Comparison of ENCODE assay signal across 17 cellular contexts in the genomic region with DNA sequence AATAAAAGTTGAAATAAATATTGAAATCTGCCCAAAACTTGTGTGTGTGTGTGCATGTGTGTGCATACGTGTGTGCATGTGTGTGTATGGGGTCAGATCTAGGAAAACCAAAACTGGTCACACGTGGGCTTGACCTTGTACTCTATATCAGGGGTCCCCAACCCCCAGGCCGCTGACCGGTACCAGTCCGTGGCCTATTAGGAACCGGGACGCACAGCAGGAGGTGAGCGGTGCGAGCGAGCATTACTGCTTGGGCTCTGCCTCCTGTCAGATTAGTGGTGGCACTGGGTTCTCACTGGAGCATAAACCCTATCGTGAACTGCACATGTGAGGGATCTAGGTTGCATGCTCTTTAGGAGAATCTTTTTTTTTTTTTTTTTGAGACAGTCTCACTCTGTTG. TPM values are rescaled to one million over a fixed set of nuclear protein-coding genes. Genes with fewer than 3 reads are reported as not detected.
DNase-seq lines count a peak whose midpoint lies in the region; ATAC-seq, FAIRE-seq and TF ChIP-seq lines count a peak whose summit lies in the region.
"Had no signal": no experiment of that assay in that cellular context is flagged by ENCODE, and none has a peak within 500 bp of the region (broad histone marks: within the 10 kb centered on the region; RNA-seq: fewer than 3 reads in every experiment).

No MANE protein-coding gene starts in this region.

- H3K79me1 ChIP-seq in IMR-90 (ENCODE audit: low read depth in 1 of 2, low read length in 2 of 2), result peaks cover 31 to 55% of the 10 kb centered on the region in 2 experiments

- TF ChIP-seq EP300 in K562 (IDR thresholded peaks at IDR 0.05; ENCODE audit: low read length), result no peak

- CTCF ChIA-PET in IMR-90 (lab: Yijun Ruan, JAX) (no interaction called here), K562 (lab: Yijun Ruan, JAX; ENCODE audit: low intra/inter-chr PET ratio) (no interaction called here)

- TF ChIP-seq CTCF in IMR-90 (conservative IDR thresholded peaks at IDR 0.05; ENCODE audit: low read depth, low read length), result no peak
- no peak for TF ChIP-seq CTCF in K562 (IDR thresholded peaks at IDR 0.05 in 2 of 3, conservative IDR thresholded peaks at IDR 0.05 in 1 of 3; ENCODE audit: insufficient read depth in 2 of 3, low read depth in 1 of 3, low read length in 3 of 3)

- no peak overlapping the region for H2AK9ac ChIP-seq in IMR-90 (replicated peaks; ENCODE audit: low read depth, low read length, poor library complexity)

- H2BK20ac ChIP-seq in IMR-90 (ENCODE audit: low read depth, low read length), result no peak overlapping the region

- H4K20me1 ChIP-seq in IMR-90 (ENCODE audit: insufficient read depth, low read length), result no peaks in the 10 kb centered on the region; the same call in none of the 2 replicates
- no peaks in the 10 kb centered on the region for H4K20me1 ChIP-seq in K562 (replicated peaks; ENCODE audit: control insufficient read depth, insufficient read depth, low read length)

- TF ChIP-seq POLR2A in IMR-90 (IDR thresholded peaks at IDR 0.05; ENCODE audit: low read depth, low read length) (no peak), K562 (conservative IDR thresholded peaks at IDR 0.05) (no peak), H54 (IDR thresholded peaks at IDR 0.05; ENCODE audit: low read depth, low read length) (no peak)

- no peak for TF ChIP-seq RAD21 in IMR-90 (IDR thresholded peaks at IDR 0.05; ENCODE audit: low read length)
- no peak for TF ChIP-seq RAD21 in K562 (CRISPR knock-in tag; conservative IDR thresholded peaks at IDR 0.05 in 1 of 2, IDR thresholded peaks at IDR 0.05 in 1 of 2)

- no peak overlapping the region for H2BK15ac ChIP-seq in IMR-90 (ENCODE audit: low read depth, low read length)

- no peak overlapping the region for H3K18ac ChIP-seq in IMR-90 (ENCODE audit: low read depth, low read length)

- no peak overlapping the region for H3K23ac ChIP-seq in IMR-90 (ENCODE audit: low read depth, low read length)

- no peak overlapping the region for H3K14ac ChIP-seq in IMR-90 (replicated peaks; ENCODE audit: low read depth, low read length)

- H3K9me3 ChIP-seq in IMR-90 (ENCODE audit: control insufficient read depth, insufficient read depth, low read length) (no peaks in the 10 kb centered on the region), K562 (replicated peaks; ENCODE audit: control insufficient read depth, insufficient read depth, low read depth, low read length) (no peaks in the 10 kb centered on the region)
- H3K9me3 ChIP-seq: BE2C, Caco-2, HAP-1 had no signal

- peaks cover 12% of the 10 kb centered on the region for H3K9me1 ChIP-seq in IMR-90 (ENCODE audit: insufficient read depth, low read length)
- H3K9me1 ChIP-seq in K562 (ENCODE audit: control insufficient read depth, insufficient read depth, low read length), result no peaks in the 10 kb centered on the region

- dilution Hi-C loops in IMR-90 (cut with HindIII; ENCODE audit: low sequenced_read_pairs, unreplicated experiment), result no loop called here

- no peaks in the 10 kb centered on the region for H3K27me3 ChIP-seq in IMR-90 (ENCODE audit: control insufficient read depth, insufficient read depth, low read length)
- H3K27me3 ChIP-seq in K562 (ENCODE audit: control insufficient read depth in 2 of 2, insufficient read depth in 2 of 2, low read length in 2 of 2), result peaks cover 3 to 34% of the 10 kb centered on the region in 2 experiments; a peak in 4 of 5 replicates
- H3K27me3 ChIP-seq: BE2C had no signal

- no peak overlapping the region for H3K4me2 ChIP-seq in IMR-90 (ENCODE audit: low read depth, low read length)
- H3K4me2 ChIP-seq in K562 (ENCODE audit: insufficient read depth, low read length), result no peak overlapping the region

- no peak overlapping the region for H3K27ac ChIP-seq in IMR-90 (ENCODE audit: insufficient read depth, low read length)
- no peak overlapping the region for H3K27ac ChIP-seq in K562 (ENCODE audit: extremely low read depth, low read depth, low read length)

- no peak overlapping the region for H4K8ac ChIP-seq in IMR-90 (ENCODE audit: low read depth in 2 of 2, low read length in 2 of 2)

- H3K4ac ChIP-seq in IMR-90 (ENCODE audit: low read depth, low read length), result no peak overlapping the region

- H2BK5ac ChIP-seq in IMR-90 (ENCODE audit: low read depth, low read length, poor library complexity, severe bottlenecking), result no peak overlapping the region

- H3K56ac ChIP-seq in IMR-90 (ENCODE audit: extremely low read depth, insufficient read depth, low read length), result no peak overlapping the region

- no peak overlapping the region for H2AFZ ChIP-seq in IMR-90 (replicated peaks; ENCODE audit: low read length, poor library complexity)
- no peak overlapping the region for H2AFZ ChIP-seq in K562 (ENCODE audit: low read depth, low read length)

- H3K9ac ChIP-seq in IMR-90 (ENCODE audit: low read depth, low read length) (no peak overlapping the region), K562 (ENCODE audit: insufficient read depth in 1 of 2, low read depth in 2 of 2, low read length in 2 of 2) (no peak overlapping the region)

- DNase-seq in IMR-90, result no peak
- no peak for DNase-seq in K562 (ENCODE audit: extremely low read depth in 1 of 4, low spot score in 3 of 4)
- DNase-seq in posterior vena cava (ENCODE audit: low spot score), result peak; percentile 76
- DNase-seq in activated gamma-delta T cell treated with Interleukin-2 at 50 U/mL for 16 hours, result no peak
- DNase-seq in H54 (ENCODE audit: insufficient read length, low spot score), result no peak
- DNase-seq: ACHN; BE2C; C1 segment of cervical spinal cord; Caco-2; CD4-positive, alpha-beta T cell; KG1 had no signal

- H3K36me3 ChIP-seq in IMR-90 (ENCODE audit: control insufficient read depth, insufficient read depth, low read length) (peaks cover 8% of the 10 kb centered on the region), K562 (ENCODE audit: control insufficient read depth, insufficient read depth, low read length) (no peaks in the 10 kb centered on the region)
- H3K36me3 ChIP-seq: BE2C, HAP-1 had no signal

- intact Hi-C loops in IMR-90 (cut with micrococcal nuclease), result no loop called here
- intact Hi-C loops in K562 (cut with micrococcal nuclease), result no loop called here
- intact Hi-C loops in posterior vena cava (cut with DNase I), result no loop called here

- ATAC-seq in IMR-90 (ENCODE audit: low read depth) (no peak), K562 (no peak), GM18909 (IDR thresholded peaks at IDR 0.05; ENCODE audit: poor library complexity, unreplicated experiment) (no peak)

- WGBS in IMR-90 (ENCODE audit: extremely low coverage in 2 of 2, insufficient read length in 1 of 2), 2 experiments, result no CpG with 5 or more reads among the region's 11 CpGs
- 37% methylated on average over 11 of the region's 11 CpGs for WGBS in K562 (ENCODE audit: insufficient coverage, low coverage, missing lambda C conversion rate)

- in situ Hi-C loops in IMR-90 (cut with MboI; ENCODE audit: low sequenced_read_pairs) (no loop called here), K562 (cut with MboI) (no loop called here)

- H3K4me1 ChIP-seq in IMR-90 (ENCODE audit: control insufficient read depth, insufficient read depth, low read length) (peaks cover 5% of the 10 kb centered on the region), K562 (replicated peaks in 1 of 2; ENCODE audit: control insufficient read depth in 2 of 2, insufficient read depth in 2 of 2, low read length in 2 of 2) (peaks cover 0 to 3% of the 10 kb centered on the region in 2 experiments; a peak in 3 of 5 replicates)
- H3K4me1 ChIP-seq: BE2C, HAP-1 had no signal

- BruUV-seq in IMR-90 (replicated peaks; lab: Mats Ljungman, UMichigan) (no TSS peak), K562 (replicated peaks; lab: Mats Ljungman, UMichigan) (no TSS peak)

- H3K4me3 ChIP-seq in IMR-90 (ENCODE audit: insufficient read depth, low read depth, low read length) (no peak overlapping the region), K562 (no peak overlapping the region)
- H3K4me3 ChIP-seq: HAP-1 had no signal

- H4K5ac ChIP-seq in IMR-90 (ENCODE audit: low read depth, low read length), result no peak overlapping the region

- peak overlapping the region; percentile 11; the same call in 1 of the 2 replicates for H2AK5ac ChIP-seq in IMR-90 (ENCODE audit: low read depth, low read length)

- POLR2A ChIA-PET in IMR-90 (lab: Charles Lee; ENCODE audit: unreplicated experiment), result no interaction called here
- POLR2A ChIA-PET in K562 (lab: Yijun Ruan, JAX), result no interaction called here

- H3K79me2 ChIP-seq in K562 (ENCODE audit: control insufficient read depth, insufficient read depth, low read length), result no peaks in the 10 kb centered on the region

- no peak overlapping the region for H4K91ac ChIP-seq in IMR-90 (ENCODE audit: insufficient read depth, low read depth, low read length)

- FAIRE-seq in K562 (lab: Jason Lieb, UNC) (no peak), H54 (lab: Jason Lieb, UNC) (no peak)
- FAIRE-seq: D721Med, GM19239, H1, HTR-8/SVneo had no signal

- H2BK120ac ChIP-seq in IMR-90 (ENCODE audit: low read depth, low read length), result no peak overlapping the region

RNA-seq across cellular contexts. Expression of a gene that starts 8.7 kb away (rescaled TPM):
- total RNA-seq in IMR-90 (2012; rRNA removed), result 7.5 and 8.8 TPM in 2 replicates
- polyA plus RNA-seq in IMR-90 (2012; rRNA removed), result 12.2 and 13.0 TPM in 2 replicates
- polyA plus RNA-seq in IMR-90 (2012; cell fraction: cytosol; rRNA removed), result 8.1 and 10.8 TPM in 2 replicates
- polyA plus RNA-seq in IMR-90 (2012; cell fraction: nucleus; rRNA removed; ENCODE audit: low replicate concordance), result 12.9 and 16.4 TPM in 2 replicates
- total RNA-seq in K562 (2011; cell fraction: chromatin; rRNA removed; ENCODE audit: low replicate concordance), result 1.3 and 1.7 TPM in 2 replicates
- total RNA-seq in K562 (2011; cell fraction: nucleolus; rRNA removed), result 1.2 and 1.8 TPM in 2 replicates
- total RNA-seq in K562 (2011; cell fraction: nucleoplasm; rRNA removed), result 1.2 and 2.0 TPM in 2 replicates
- total RNA-seq in K562 (2014; rRNA removed), result 0.32 and 0.41 TPM in 2 replicates
- 1.2 and 1.4 TPM in 2 replicates for total RNA-seq in K562 (2014; rRNA removed; fragmentation: Illumina TruSeq; extraction: Trizol)
- total RNA-seq in K562 (2015; rRNA removed; fragmentation: Illumina TruSeq; extraction: Trizol), result 0.58 and 0.79 TPM in 2 replicates
- 1.8 and 2.2 TPM in 2 replicates for total RNA-seq in K562 (2021)
- 0.75 and 1.1 TPM in 2 replicates for polyA plus RNA-seq in K562 (2011; rRNA removed)
- polyA plus RNA-seq in K562 (2011; cell fraction: cytosol; rRNA removed), result 0.58 and 1.6 TPM in 2 replicates
- 0.65 and 2.5 TPM in 2 replicates for polyA plus RNA-seq in K562 (2011; cell fraction: nucleus; rRNA removed)
- polyA plus RNA-seq in K562 (2012), result 1.0 and 2.3 TPM in 2 replicates
- 0.64 and 0.68 TPM in 2 replicates for polyA plus RNA-seq in K562 (2014; fragmentation: Illumina TruSeq; extraction: Trizol)
- under 1 TPM; 0.04 to 0.06 TPM for polyA plus RNA-seq in K562 (2014; fragmentation: Nextera tagmentation; extraction: Ambion mirVana)
- 0.45 and 0.76 TPM in 2 replicates for polyA plus RNA-seq in K562 (2014; rRNA removed)
- polyA minus RNA-seq in K562 (2011; rRNA and poly(A)+ RNA removed), result 0.28 and 2.0 TPM in 2 replicates
- 0.67 and 2.3 TPM in 2 replicates for polyA minus RNA-seq in K562 (2011; cell fraction: cytosol; rRNA and poly(A)+ RNA removed)
- polyA minus RNA-seq in K562 (2011; cell fraction: nucleus; rRNA and poly(A)+ RNA removed), result 0.94 and 3.0 TPM in 2 replicates
- total RNA-seq in posterior vena cava, result 10 to 100 TPM; 12.4 to 17.2 TPM

RNA-seq across cellular contexts. Expression of a gene that starts 30.5 kb away (rescaled TPM):
- total RNA-seq in IMR-90 (2012; rRNA removed) (12.8 and 13.4 TPM in 2 replicates), K562 (2014; rRNA removed) (not detected in 2 replicates), K562 (2014; rRNA removed; fragmentation: Illumina TruSeq; extraction: Trizol) (not detected in 2 replicates), K562 (2015; rRNA removed; fragmentation: Illumina TruSeq; extraction: Trizol) (not detected in 2 replicates), K562 (2021) (0.16 TPM in 1 of 2 replicates, not detected in the other), posterior vena cava (10 to 100 TPM; 12.2 to 12.5 TPM)
- polyA plus RNA-seq in IMR-90 (2012; rRNA removed) (15.4 and 18.7 TPM in 2 replicates), K562 (2011; rRNA removed) (not detected in 2 replicates), K562 (2014; fragmentation: Illumina TruSeq; extraction: Trizol) (not detected in 2 replicates), K562 (2014; fragmentation: Nextera tagmentation; extraction: Ambion mirVana) (not detected), K562 (2014; rRNA removed) (not detected in 2 replicates)
- polyA plus RNA-seq in IMR-90 (2012; cell fraction: cytosol; rRNA removed), result 12.7 and 18.1 TPM in 2 replicates
- polyA plus RNA-seq in IMR-90 (2012; cell fraction: nucleus; rRNA removed; ENCODE audit: low replicate concordance), result 5.1 and 8.9 TPM in 2 replicates
- not detected in 2 replicates for total RNA-seq in K562 (2011; cell fraction: chromatin; rRNA removed; ENCODE audit: low replicate concordance)
- not detected in 2 replicates for total RNA-seq in K562 (2011; cell fraction: nucleolus; rRNA removed)
- total RNA-seq in K562 (2011; cell fraction: nucleoplasm; rRNA removed), result not detected in 2 replicates
- not detected in 2 replicates for polyA plus RNA-seq in K562 (2011; cell fraction: cytosol; rRNA removed)
- polyA plus RNA-seq in K562 (2011; cell fraction: nucleus; rRNA removed), result not detected in 2 replicates
- not detected in 2 replicates for polyA plus RNA-seq in K562 (2012)
- not detected in 2 replicates for polyA minus RNA-seq in K562 (2011; rRNA and poly(A)+ RNA removed)
- not detected in 2 replicates for polyA minus RNA-seq in K562 (2011; cell fraction: cytosol; rRNA and poly(A)+ RNA removed)
- polyA minus RNA-seq in K562 (2011; cell fraction: nucleus; rRNA and poly(A)+ RNA removed), result not detected in 2 replicates
- total RNA-seq: Caco-2 had no signal

Comparison
In these comparisons a context has a peak if more than half of its experiments do, and no peak if none do; other contexts are left out.
1. RNA of a gene that starts 30.5 kb away (total RNA-seq): 12.8 to 13.4 TPM in IMR-90 and 12.2 to 12.5 TPM in posterior vena cava; 0.16 TPM in K562; every median in the first group is over 10 times any median in the second.